In genomic region chr17:39402279-39402889, GRCh38 we compare ENCODE assay signal across 8 cellular contexts.
DNase-seq lines count a peak whose midpoint lies in the region; ATAC-seq and TF ChIP-seq lines count a peak whose summit lies in the region.

No MANE protein-coding gene starts in this region.

- peak; percentile 39 for ATAC-seq in GM19043 (IDR thresholded peaks at IDR 0.05; ENCODE audit: low read depth, unreplicated experiment)
- peak; percentile 67 for ATAC-seq in HG03432 (IDR thresholded peaks at IDR 0.05; ENCODE audit: unreplicated experiment)

- H3K4me3 ChIP-seq in choroid plexus epithelial cell (ENCODE audit: low read depth, low read length): peak overlapping the region; percentile 95

- TF ChIP-seq CTCF in choroid plexus epithelial cell (conservative IDR thresholded peaks at IDR 0.05; ENCODE audit: low read depth, low read length): no peak

- peak; percentile 96 for DNase-seq in AG08395 (ENCODE audit: low spot score)
- DNase-seq in NCI-H510A (lab: John Stamatoyannopoulos, UW): peak; percentile 89
- peak; percentile 80 for DNase-seq in activated CD4-positive, alpha-beta T cell treated with anti-CD3 and anti-CD28 coated beads for 4 hours
- DNase-seq in choroid plexus epithelial cell (ENCODE audit: low read depth): peak; percentile 94
- DNase-seq in kidney glomerular epithelial cell (lab: John Stamatoyannopoulos, UW): peak; percentile 79
- DNase-seq in stimulated activated CD4-positive, alpha-beta T cell treated with anti-CD3 and anti-CD28 coated beads, Interleukin-15, amount 100 ng/mL, for 1 hour (ENCODE audit: low read depth in 1 of 2, low spot score in 1 of 2): peak; percentile 61 to 66

Comparison
In these comparisons a context has a peak if more than half of its experiments do, and no peak if none do; other contexts are left out.
1. Peak in every context shown above with its lines: DNase-seq, ATAC-seq and H3K4me3 ChIP-seq.